In genomic region chr15:75422554-75422953, GRCh38 we compare ENCODE assay signal across 25 cellular contexts.
"Had no signal": no experiment of that assay in that cellular context is flagged by ENCODE, and none has a peak within 500 bp of the region (broad histone marks: within the 10 kb centered on the region; RNA-seq: fewer than 3 reads in every experiment).

No MANE protein-coding gene starts in this region.

- FAIRE-seq: endometrium, pancreas had no signal

- H3K9me3 ChIP-seq: esophagus squamous epithelium, heart right ventricle, left lung, lower lobe of right lung, pancreas, spleen, tibial nerve had no signal

- DNase-seq: activated CD4-positive, alpha-beta T cell treated with anti-CD3 and anti-CD28 coated beads for 1 hour; activated CD4-positive, alpha-beta T cell treated with anti-CD3 and anti-CD28 coated beads, Interleukin-2, amount 50 U/mL, for 48 hours; activated CD8-positive, alpha-beta memory T cell treated with anti-CD3 and anti-CD28 coated beads for 24 hours; activated CD8-positive, alpha-beta memory T cell treated with anti-CD3 and anti-CD28 coated beads, Interleukin-2, amount 50 U/mL, for 48 hours; activated effector memory CD4-positive, alpha-beta T cell treated with anti-CD3 and anti-CD28 coated beads, Interleukin-2, amount 50 U/mL, for 16 hours; activated naive CD4-positive, alpha-beta T cell treated with anti-CD3 and anti-CD28 coated beads for 36 hours; amygdala; caudate nucleus; esophagus squamous epithelium; foreskin melanocyte; heart right ventricle; kidney glomerular epithelial cell; left lung; lower lobe of right lung; mesendoderm; nucleus accumbens; pancreas; right cardiac atrium; spleen; stimulated activated naive CD4-positive, alpha-beta T cell treated with Interleukin-2 at 50 U/mL for 16 hours; T1000 had no signal

- H3K27me3 ChIP-seq: esophagus squamous epithelium, heart right ventricle, left lung, pancreas, spleen, tibial nerve had no signal

- H3K4me3 ChIP-seq: esophagus squamous epithelium, heart right ventricle, left lung, lower lobe of right lung, pancreas, SK-N-MC, spleen, tibial nerve had no signal

- ATAC-seq: heart right ventricle, left lung, lower lobe of right lung, pancreas, right cardiac atrium had no signal

- H3K27ac Mint-ChIP-seq: activated naive CD4-positive, alpha-beta T cell treated with anti-CD3 and anti-CD28 coated beads for 36 hours had no signal

- H3K27ac ChIP-seq: epithelial cell of prostate, esophagus squamous epithelium, heart right ventricle, left lung, lower lobe of right lung, pancreas, SK-N-MC, spleen, tibial nerve had no signal

- H3K9me3 Mint-ChIP-seq: activated naive CD4-positive, alpha-beta T cell treated with anti-CD3 and anti-CD28 coated beads for 36 hours had no signal

- H3K4me1 ChIP-seq: left lung, lower lobe of right lung, tibial nerve had no signal

- H3K4me3 Mint-ChIP-seq: activated naive CD4-positive, alpha-beta T cell treated with anti-CD3 and anti-CD28 coated beads for 36 hours had no signal
